In the genomic region with DNA sequence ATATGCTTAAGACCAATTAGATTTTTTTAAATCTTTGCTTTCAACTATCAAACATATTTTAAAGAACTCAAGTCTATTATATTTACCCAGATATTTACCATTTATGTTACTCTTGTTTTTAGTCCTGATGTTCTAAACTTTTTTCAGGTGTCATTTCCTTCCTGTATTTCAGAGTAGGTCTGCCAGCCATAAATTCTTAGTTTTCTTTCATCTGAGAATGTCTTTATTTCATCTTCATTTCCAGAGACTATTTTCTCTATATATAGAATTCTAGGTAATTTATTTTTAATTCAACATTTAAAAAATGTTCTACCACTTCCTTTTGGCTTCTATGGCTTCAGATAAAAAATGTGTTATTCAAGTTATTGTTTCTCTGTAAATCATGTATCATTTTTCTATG, we compare ENCODE assay signal across 24 cellular contexts.
A peak's percentile ranks its signal among the peaks of the same experiment; 100 is the strongest.
DNase-seq lines count a peak whose midpoint lies in the region; ATAC-seq lines count a peak whose summit lies in the region.
"Had no signal": no experiment of that assay in that cellular context is flagged by ENCODE, and none has a peak within 500 bp of the region (broad histone marks: within the 10 kb centered on the region; RNA-seq: fewer than 3 reads in every experiment).

No MANE protein-coding gene starts in this region.

- ATAC-seq in activated T-cell treated with anti-CD3 and anti-CD28 coated beads, Interleukin-2, amount 50 U/mL, for 72 hours (replicated peaks in 1 of 2): no peak
- ATAC-seq in activated T-cell treated with anti-CD3 and anti-CD28 coated beads, Interleukin-2, amount 50 U/mL, for 4 hours: no peak
- ATAC-seq in activated naive CD8-positive, alpha-beta T cell treated with anti-CD3 and anti-CD28 coated beads, Interleukin-2, amount 50 U/mL, for 24 hours: no peak
- no peak for ATAC-seq in stimulated activated memory B cell treated with anti-CD40 and anti-IgM and Interleukin-4, amounts not matched to agents 10 μg/mL and 1 μg/mL and 100 μg/mL, for 72 hours
- no peak for ATAC-seq in GM19328 (IDR thresholded peaks at IDR 0.05; ENCODE audit: unreplicated experiment)
- ATAC-seq: left lobe of liver, WTC11 had no signal

- peaks cover 4% of the 10 kb centered on the region for H3K9me3 ChIP-seq in KOPT-K1 (ENCODE audit: insufficient read depth, low read length, poor library complexity, severe bottlenecking)
- H3K9me3 ChIP-seq: esophagus squamous epithelium, SK-N-SH, thoracic aorta, uterus had no signal

- peak overlapping the region; percentile 100 for H3K27ac Mint-ChIP-seq in activated T-cell treated with anti-CD3 and anti-CD28 coated beads, Interleukin-2, amount 50 U/mL, for 72 hours
- H3K27ac Mint-ChIP-seq in activated naive CD8-positive, alpha-beta T cell treated with anti-CD3 and anti-CD28 coated beads, Interleukin-2, amount 50 U/mL, for 24 hours: peak overlapping the region; percentile 94
- H3K27ac Mint-ChIP-seq in stimulated activated memory B cell treated with anti-CD40 and anti-IgM and Interleukin-4, amounts not matched to agents 10 μg/mL and 1 μg/mL and 100 μg/mL, for 72 hours: peak overlapping the region; percentile 69
- H3K27ac Mint-ChIP-seq: HFFc6, WTC11 had no signal

- H3K36me3 Mint-ChIP-seq in activated T-cell treated with anti-CD3 and anti-CD28 coated beads, Interleukin-2, amount 50 U/mL, for 72 hours (ENCODE audit: insufficient read depth in 2 of 2): peaks cover 7 to 21% of the 10 kb centered on the region in 2 donors
- H3K36me3 Mint-ChIP-seq in activated T-cell treated with anti-CD3 and anti-CD28 coated beads, Interleukin-2, amount 50 U/mL, for 4 hours (ENCODE audit: insufficient read depth): peaks cover 6% of the 10 kb centered on the region
- H3K36me3 Mint-ChIP-seq in activated naive CD8-positive, alpha-beta T cell treated with anti-CD3 and anti-CD28 coated beads, Interleukin-2, amount 50 U/mL, for 24 hours (ENCODE audit: low read depth): peaks cover 21% of the 10 kb centered on the region
- H3K36me3 Mint-ChIP-seq in stimulated activated memory B cell treated with anti-CD40 and anti-IgM and Interleukin-4, amounts not matched to agents 10 μg/mL and 1 μg/mL and 100 μg/mL, for 72 hours: peaks cover 31% of the 10 kb centered on the region
- H3K36me3 Mint-ChIP-seq: WTC11 had no signal

- H3K36me3 ChIP-seq in KOPT-K1 (ENCODE audit: insufficient read depth, low read length): no peaks in the 10 kb centered on the region
- H3K36me3 ChIP-seq: BLaER1 treated with 17β-estradiol and CSF1 and Interleukin-3, amounts not matched to agents 10 nM and 100 nM; esophagus squamous epithelium; thoracic aorta; uterus had no signal

- peaks cover 3 to 5% of the 10 kb centered on the region in 2 donors for H3K9me3 Mint-ChIP-seq in activated T-cell treated with anti-CD3 and anti-CD28 coated beads, Interleukin-2, amount 50 U/mL, for 72 hours
- H3K9me3 Mint-ChIP-seq in activated T-cell treated with anti-CD3 and anti-CD28 coated beads, Interleukin-2, amount 50 U/mL, for 4 hours: peaks cover 14% of the 10 kb centered on the region
- H3K9me3 Mint-ChIP-seq in activated naive CD8-positive, alpha-beta T cell treated with anti-CD3 and anti-CD28 coated beads, Interleukin-2, amount 50 U/mL, for 24 hours: peaks cover 20% of the 10 kb centered on the region
- peaks cover 10% of the 10 kb centered on the region for H3K9me3 Mint-ChIP-seq in stimulated activated memory B cell treated with anti-CD40 and anti-IgM and Interleukin-4, amounts not matched to agents 10 μg/mL and 1 μg/mL and 100 μg/mL, for 72 hours

- DNase-seq in activated T-cell treated with anti-CD3 and anti-CD28 coated beads, Interleukin-2, amount 50 U/mL, for 72 hours: no peak
- DNase-seq in activated T-cell treated with anti-CD3 and anti-CD28 coated beads, Interleukin-2, amount 50 U/mL, for 4 hours: no peak
- DNase-seq in activated naive CD8-positive, alpha-beta T cell treated with anti-CD3 and anti-CD28 coated beads, Interleukin-2, amount 50 U/mL, for 24 hours: no peak
- no peak for DNase-seq in cerebellum (ENCODE audit: low spot score)
- DNase-seq in H4 (ENCODE audit: low spot score): no peak
- DNase-seq: amniotic stem cell, esophagus squamous epithelium, naive B cell, NCI-H1105 treated with DMSO at 0.1 percent for 48 hours, NCI-H2081, NCI-H446, NCI-H82, SK-N-SH, T1000, uterus had no signal

- H3K27ac ChIP-seq in KOPT-K1 (ENCODE audit: low read depth, low read length, poor library complexity, severe bottlenecking): peak overlapping the region; percentile 32
- H3K27ac ChIP-seq: BLaER1 treated with 17β-estradiol and CSF1 and Interleukin-3, amounts not matched to agents 10 nM and 100 nM; esophagus squamous epithelium; hepatocyte; thoracic aorta; uterus had no signal

- H3K4me3 Mint-ChIP-seq in activated T-cell treated with anti-CD3 and anti-CD28 coated beads, Interleukin-2, amount 50 U/mL, for 72 hours: no peak overlapping the region
- H3K4me3 Mint-ChIP-seq in activated T-cell treated with anti-CD3 and anti-CD28 coated beads, Interleukin-2, amount 50 U/mL, for 4 hours: no peak overlapping the region
- H3K4me3 Mint-ChIP-seq in activated naive CD8-positive, alpha-beta T cell treated with anti-CD3 and anti-CD28 coated beads, Interleukin-2, amount 50 U/mL, for 24 hours: no peak overlapping the region
- no peak overlapping the region for H3K4me3 Mint-ChIP-seq in stimulated activated memory B cell treated with anti-CD40 and anti-IgM and Interleukin-4, amounts not matched to agents 10 μg/mL and 1 μg/mL and 100 μg/mL, for 72 hours
- H3K4me3 Mint-ChIP-seq: HFFc6, WTC11 had no signal

- H3K4me1 Mint-ChIP-seq in activated T-cell treated with anti-CD3 and anti-CD28 coated beads, Interleukin-2, amount 50 U/mL, for 72 hours (ENCODE audit: low read depth): peaks cover 62% of the 10 kb centered on the region
- H3K4me1 Mint-ChIP-seq in activated T-cell treated with anti-CD3 and anti-CD28 coated beads, Interleukin-2, amount 50 U/mL, for 4 hours (ENCODE audit: low read depth): peaks cover 52% of the 10 kb centered on the region
- H3K4me1 Mint-ChIP-seq in activated naive CD8-positive, alpha-beta T cell treated with anti-CD3 and anti-CD28 coated beads, Interleukin-2, amount 50 U/mL, for 24 hours: peaks cover 69% of the 10 kb centered on the region
- peaks cover 37% of the 10 kb centered on the region for H3K4me1 Mint-ChIP-seq in stimulated activated memory B cell treated with anti-CD40 and anti-IgM and Interleukin-4, amounts not matched to agents 10 μg/mL and 1 μg/mL and 100 μg/mL, for 72 hours

- H3K27me3 Mint-ChIP-seq in activated T-cell treated with anti-CD3 and anti-CD28 coated beads, Interleukin-2, amount 50 U/mL, for 72 hours (ENCODE audit: low read depth): no peaks in the 10 kb centered on the region
- no peaks in the 10 kb centered on the region for H3K27me3 Mint-ChIP-seq in activated T-cell treated with anti-CD3 and anti-CD28 coated beads, Interleukin-2, amount 50 U/mL, for 4 hours (ENCODE audit: low read depth)
- no peaks in the 10 kb centered on the region for H3K27me3 Mint-ChIP-seq in activated naive CD8-positive, alpha-beta T cell treated with anti-CD3 and anti-CD28 coated beads, Interleukin-2, amount 50 U/mL, for 24 hours
- no peaks in the 10 kb centered on the region for H3K27me3 Mint-ChIP-seq in stimulated activated memory B cell treated with anti-CD40 and anti-IgM and Interleukin-4, amounts not matched to agents 10 μg/mL and 1 μg/mL and 100 μg/mL, for 72 hours
- H3K27me3 Mint-ChIP-seq: naive B cell had no signal
